8 cellular contexts compared by ENCODE assay signal in the genomic region with DNA sequence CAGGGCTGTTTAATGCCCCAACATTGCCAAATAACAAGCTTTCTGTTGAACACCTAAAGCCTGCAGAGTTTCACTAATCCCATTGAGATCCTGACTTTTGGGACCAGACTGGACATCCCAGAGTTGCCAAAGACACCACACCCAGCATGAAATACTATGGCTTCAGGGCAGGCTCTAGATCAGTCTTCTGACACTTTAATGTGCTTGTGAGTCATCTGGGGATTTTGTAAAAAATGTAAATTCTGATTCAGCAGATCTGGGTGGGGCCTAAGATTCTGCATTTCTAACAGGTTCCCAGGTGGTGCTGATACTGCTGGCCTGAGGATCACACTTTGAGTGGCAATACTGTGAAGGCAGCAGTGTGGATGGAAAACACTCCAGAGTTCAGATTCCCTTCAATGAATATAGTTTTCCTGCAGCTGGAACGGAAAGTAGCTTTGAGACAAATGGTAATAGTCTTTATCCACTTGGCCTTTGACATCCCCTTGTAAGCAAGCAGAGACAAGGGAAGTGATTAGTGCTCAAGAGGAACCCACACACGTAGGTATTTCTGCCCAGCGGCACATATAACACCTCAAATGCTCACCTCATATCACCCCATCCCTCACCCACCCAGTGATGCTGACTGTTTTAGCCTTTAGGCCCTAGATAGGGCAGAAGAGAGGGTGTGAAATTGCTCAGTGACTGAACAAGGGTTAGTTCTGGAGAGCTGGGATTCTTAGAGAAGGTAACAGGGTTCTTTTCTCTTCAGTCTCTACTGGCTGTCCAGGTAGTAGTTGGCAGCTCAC. TPM values are rescaled to one million over a fixed set of nuclear protein-coding genes. Genes with fewer than 3 reads are reported as not detected.
DNase-seq lines count a peak whose midpoint lies in the region; ATAC-seq, FAIRE-seq and TF ChIP-seq lines count a peak whose summit lies in the region.
"Had no signal": no experiment of that assay in that cellular context is flagged by ENCODE, and none has a peak within 500 bp of the region (broad histone marks: within the 10 kb centered on the region; RNA-seq: fewer than 3 reads in every experiment).

No MANE protein-coding gene starts in this region.

- H3K27me3 Mint-ChIP-seq in activated T-helper 1 cell treated with anti-CD3 and anti-CD28 coated beads, Interleukin-12 subunit alpha, Interleukin-12 subunit beta, Interleukin-2, Interleukin-4 antibody, amounts not matched to agents 30 ng/mL and 10 ng/mL and 1 ng/mL, durations not matched to agents 14 hours and 24 hours and 36 hours (ENCODE audit: insufficient read depth), result no peaks in the 10 kb centered on the region

- in situ Hi-C loops in HepG2 (cut with HindIII; ENCODE audit: extremely low pct_ligation_motif_present, low pct_unique_long_range_greater_than_20kb), result no loop called here

- H3K9ac ChIP-seq in HepG2 (ENCODE audit: insufficient read depth, low read depth, low read length), result no peak overlapping the region

- BruUV-seq in HepG2 (replicated peaks; lab: Mats Ljungman, UMichigan), result no TSS peak

- peak; percentile 1 for DNase-seq in activated T-helper 1 cell treated with anti-CD3 and anti-CD28 coated beads, Interleukin-12 subunit alpha, Interleukin-12 subunit beta, Interleukin-2, Interleukin-4 antibody, amounts not matched to agents 30 ng/mL and 10 ng/mL and 1 ng/mL, durations not matched to agents 14 hours and 24 hours and 36 hours (ENCODE audit: low spot score)
- DNase-seq in renal cortical epithelial cell (ENCODE audit: low read depth) (peak; percentile 95), middle frontal gyrus (ENCODE audit: extremely low spot score, low spot score) (no peak), HepG2 (ENCODE audit: low spot score) (no peak)
- DNase-seq in central memory CD4-positive, alpha-beta T cell, result no peak

- no peaks in the 10 kb centered on the region for H3K79me2 ChIP-seq in HepG2 (ENCODE audit: insufficient read depth, low read length)

- no peak for FAIRE-seq in HepG2 (lab: Jason Lieb, UNC)
- FAIRE-seq: H1 had no signal

- no peak overlapping the region for H2AFZ ChIP-seq in HepG2 (ENCODE audit: low read length)

- H3K27me3 ChIP-seq in HepG2 (ENCODE audit: control insufficient read depth in 1 of 2, insufficient read depth in 2 of 2, low read length in 2 of 2), result no peaks in the 10 kb centered on the region; a peak in 1 of 5 replicates

- H3K36me3 ChIP-seq in HepG2 (replicated peaks in 1 of 2; ENCODE audit: control insufficient read depth in 1 of 2, insufficient read depth in 2 of 2, low read length in 2 of 2), result no peaks in the 10 kb centered on the region

- H3K9me3 Mint-ChIP-seq in activated T-helper 1 cell treated with anti-CD3 and anti-CD28 coated beads, Interleukin-12 subunit alpha, Interleukin-12 subunit beta, Interleukin-2, Interleukin-4 antibody, amounts not matched to agents 30 ng/mL and 10 ng/mL and 1 ng/mL, durations not matched to agents 14 hours and 24 hours and 36 hours, result no peaks in the 10 kb centered on the region

- TF ChIP-seq EP300 in HepG2 (IDR thresholded peaks at IDR 0.05; ENCODE audit: low read depth in 2 of 2, low read length in 2 of 2) (no peak), HepG2 (CRISPR knock-in tag; IDR thresholded peaks at IDR 0.05; ENCODE audit: borderline replicate concordance) (no peak)

- TF ChIP-seq RAD21 in HepG2 (CRISPR knock-in tag; IDR thresholded peaks at IDR 0.05), result no peak

- H3K27ac ChIP-seq in HepG2 (ENCODE audit: extremely low read length, insufficient read depth, low read length), result no peak overlapping the region

- H4K20me1 ChIP-seq in HepG2 (ENCODE audit: insufficient read depth, low read length), result no peaks in the 10 kb centered on the region

- intact Hi-C loops in activated T-helper 1 cell treated with anti-CD3 and anti-CD28 coated beads, Interleukin-12 subunit alpha, Interleukin-12 subunit beta, Interleukin-2, Interleukin-4 antibody, amounts not matched to agents 30 ng/mL and 10 ng/mL and 1 ng/mL, durations not matched to agents 14 hours and 24 hours and 36 hours (cut with micrococcal nuclease), result loop anchor here (5.0 kb wide), 1 partner anchor 323 kb away; no protein-coding TSS in a partner anchor
- intact Hi-C loops in HepG2 (cut with micrococcal nuclease; ENCODE audit: unreplicated experiment), result no loop called here

- no peak overlapping the region for H3K4me2 ChIP-seq in HepG2 (ENCODE audit: low read depth, low read length)

- WGBS in HepG2 (ENCODE audit: low lambda C conversion rate), result 21% methylated on average over 3 of the region's 3 CpGs

- peaks cover 11% of the 10 kb centered on the region for H3K4me1 Mint-ChIP-seq in activated T-helper 1 cell treated with anti-CD3 and anti-CD28 coated beads, Interleukin-12 subunit alpha, Interleukin-12 subunit beta, Interleukin-2, Interleukin-4 antibody, amounts not matched to agents 30 ng/mL and 10 ng/mL and 1 ng/mL, durations not matched to agents 14 hours and 24 hours and 36 hours (ENCODE audit: low read depth)

- H3K9me3 ChIP-seq in HepG2 (ENCODE audit: low read length), result no peaks in the 10 kb centered on the region

- no peaks in the 10 kb centered on the region for H3K36me3 Mint-ChIP-seq in activated T-helper 1 cell treated with anti-CD3 and anti-CD28 coated beads, Interleukin-12 subunit alpha, Interleukin-12 subunit beta, Interleukin-2, Interleukin-4 antibody, amounts not matched to agents 30 ng/mL and 10 ng/mL and 1 ng/mL, durations not matched to agents 14 hours and 24 hours and 36 hours (ENCODE audit: low read depth)

- TF ChIP-seq CTCF in HepG2 (CRISPR knock-in tag; IDR thresholded peaks at IDR 0.05), result no peak

- no peak overlapping the region for H3K4me3 ChIP-seq in HepG2 (replicated peaks in 1 of 3; ENCODE audit: insufficient read depth in 1 of 3, low read depth in 2 of 3, low read length in 3 of 3)

- CTCF ChIA-PET in HepG2 (lab: Yijun Ruan, JAX; ENCODE audit: low intra/inter-chr PET ratio, low total read pairs), result no interaction called here

- no peak overlapping the region for H3K4me3 Mint-ChIP-seq in activated T-helper 1 cell treated with anti-CD3 and anti-CD28 coated beads, Interleukin-12 subunit alpha, Interleukin-12 subunit beta, Interleukin-2, Interleukin-4 antibody, amounts not matched to agents 30 ng/mL and 10 ng/mL and 1 ng/mL, durations not matched to agents 14 hours and 24 hours and 36 hours

- ATAC-seq in GM18858 (IDR thresholded peaks at IDR 0.05; ENCODE audit: unreplicated experiment), result peak; percentile 41
- peak; percentile 67 for ATAC-seq in HG03039 (IDR thresholded peaks at IDR 0.05; ENCODE audit: unreplicated experiment)
- ATAC-seq in HepG2, result no peak

- H3K4me1 ChIP-seq in HepG2 (ENCODE audit: insufficient read depth, low read length), result peaks cover 61% of the 10 kb centered on the region

- TF ChIP-seq POLR2A in HepG2 (IDR thresholded peaks at IDR 0.05; ENCODE audit: insufficient read depth in 1 of 2, low read depth in 2 of 2, low read length in 2 of 2), result no peak

- H3K27ac Mint-ChIP-seq in activated T-helper 1 cell treated with anti-CD3 and anti-CD28 coated beads, Interleukin-12 subunit alpha, Interleukin-12 subunit beta, Interleukin-2, Interleukin-4 antibody, amounts not matched to agents 30 ng/mL and 10 ng/mL and 1 ng/mL, durations not matched to agents 14 hours and 24 hours and 36 hours, result no peak overlapping the region

- POLR2A ChIA-PET in HepG2 (lab: Yijun Ruan, JAX), result interaction anchor here (6.7 kb wide), 1 partner anchor 51 kb away, joined by 65 read pairs; a partner anchor contains a TSS

TF ChIP-seq in HepG2, 621 proteins besides CTCF, POLR2A, EP300 and RAD21 (continues in another document):
- TF ChIP-seq, protein P1, sequence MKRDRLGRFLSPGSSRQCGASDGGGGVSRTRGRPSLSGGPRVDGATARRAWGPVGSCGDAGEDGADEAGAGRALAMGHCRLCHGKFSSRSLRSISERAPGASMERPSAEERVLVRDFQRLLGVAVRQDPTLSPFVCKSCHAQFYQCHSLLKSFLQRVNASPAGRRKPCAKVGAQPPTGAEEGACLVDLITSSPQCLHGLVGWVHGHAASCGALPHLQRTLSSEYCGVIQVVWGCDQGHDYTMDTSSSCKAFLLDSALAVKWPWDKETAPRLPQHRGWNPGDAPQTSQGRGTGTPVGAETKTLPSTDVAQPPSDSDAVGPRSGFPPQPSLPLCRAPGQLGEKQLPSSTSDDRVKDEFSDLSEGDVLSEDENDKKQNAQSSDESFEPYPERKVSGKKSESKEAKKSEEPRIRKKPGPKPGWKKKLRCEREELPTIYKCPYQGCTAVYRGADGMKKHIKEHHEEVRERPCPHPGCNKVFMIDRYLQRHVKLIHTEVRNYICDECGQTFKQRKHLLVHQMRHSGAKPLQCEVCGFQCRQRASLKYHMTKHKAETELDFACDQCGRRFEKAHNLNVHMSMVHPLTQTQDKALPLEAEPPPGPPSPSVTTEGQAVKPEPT (CRISPR knock-in tag; IDR thresholded peaks at IDR 0.05; ENCODE audit: low read depth), result no peak
- TF ChIP-seq FOXM1 (CRISPR knock-in tag; IDR thresholded peaks at IDR 0.05), result no peak

RNA-seq across cellular contexts. Expression of a gene that starts 51.4 kb away (rescaled TPM):
- 34.1 and 34.7 TPM in 2 replicates for total RNA-seq in activated T-helper 1 cell treated with anti-CD3 and anti-CD28 coated beads, Interleukin-12 subunit alpha, Interleukin-12 subunit beta, Interleukin-2, Interleukin-4 antibody, amounts not matched to agents 30 ng/mL and 10 ng/mL and 1 ng/mL, durations not matched to agents 14 hours and 24 hours and 36 hours
- total RNA-seq in renal cortical epithelial cell (48.1 and 77.5 TPM in 2 replicates), HepG2 (2016; rRNA removed; fragmentation: Illumina TruSeq; extraction: Trizol) (30.1 and 42.6 TPM in 2 replicates)
- total RNA-seq in HepG2 (2016; cell fraction: cytosol; rRNA removed; fragmentation: Illumina TruSeq; extraction: Trizol; ENCODE audit: low read depth), result 43.4 and 48.1 TPM in 2 replicates
- 27.3 and 33.3 TPM in 2 replicates for total RNA-seq in HepG2 (2016; cell fraction: insoluble cytoplasmic fraction; rRNA removed; fragmentation: Illumina TruSeq; extraction: Trizol)
- total RNA-seq in HepG2 (2016; cell fraction: membrane; rRNA removed; fragmentation: Illumina TruSeq; extraction: Trizol), result 30.5 and 34.7 TPM in 2 replicates
- 30.5 and 39.7 TPM in 2 replicates for total RNA-seq in HepG2 (2016; cell fraction: nucleus; rRNA removed; fragmentation: Illumina TruSeq; extraction: Trizol)
- polyA plus RNA-seq in HepG2 (2011; rRNA removed), result 19.1 and 22.3 TPM in 2 replicates
- polyA plus RNA-seq in HepG2 (2011; cell fraction: cytosol; rRNA removed), result 11.2 and 15.3 TPM in 2 replicates
- polyA plus RNA-seq in HepG2 (2011; cell fraction: nucleus; rRNA removed), result 8.4 and 11.1 TPM in 2 replicates
- polyA plus RNA-seq in HepG2 (2012), result 14.8 and 15.1 TPM in 2 replicates
- polyA plus RNA-seq in HepG2 (2016; cell fraction: cytosol; fragmentation: Illumina TruSeq; extraction: Trizol; ENCODE audit: low read depth), result 4.8 and 7.7 TPM in 2 replicates
- 27.1 and 32.0 TPM in 2 replicates for polyA plus RNA-seq in HepG2 (2016; cell fraction: insoluble cytoplasmic fraction; fragmentation: Illumina TruSeq; extraction: Trizol; ENCODE audit: low read depth)
- polyA plus RNA-seq in HepG2 (2016; cell fraction: membrane; fragmentation: Illumina TruSeq; extraction: Trizol; ENCODE audit: low read depth), result 13.0 and 17.1 TPM in 2 replicates
- 23.7 and 27.1 TPM in 2 replicates for polyA plus RNA-seq in HepG2 (2016; cell fraction: nucleus; fragmentation: Illumina TruSeq; extraction: Trizol; ENCODE audit: insufficient read depth, low read depth)
- polyA minus RNA-seq in HepG2 (2011; rRNA and poly(A)+ RNA removed; ENCODE audit: low replicate concordance), result 15.6 and 77.8 TPM in 2 replicates
- 24.6 and 34.5 TPM in 2 replicates for polyA minus RNA-seq in HepG2 (2011; cell fraction: cytosol; rRNA and poly(A)+ RNA removed)
- polyA minus RNA-seq in HepG2 (2011; cell fraction: nucleus; rRNA and poly(A)+ RNA removed), result 61.4 and 73.0 TPM in 2 replicates

Comparison
In these comparisons a context has a peak if more than half of its experiments do, and no peak if none do; other contexts are left out.
1. DNase-seq: peak in activated T-helper 1 cell treated with anti-CD3 and anti-CD28 coated beads, Interleukin-12 subunit alpha, Interleukin-12 subunit beta, Interleukin-2, Interleukin-4 antibody, amounts not matched to agents 30 ng/mL and 10 ng/mL and 1 ng/mL, durations not matched to agents 14 hours and 24 hours and 36 hours (single experiment) and renal cortical epithelial cell (single experiment); none in central memory CD4-positive, alpha-beta T cell (single experiment), middle frontal gyrus (single experiment) and HepG2 (single experiment).